ENCODE assay signal across 1 cellular context in genomic region chr1:15152318-15153183, GRCh38.
A peak's percentile ranks its signal among the peaks of the same experiment; 100 is the strongest.
TF ChIP-seq lines count a peak whose summit lies in the region.

No MANE protein-coding gene starts in this region.

TF ChIP-seq in HepG2, 621 proteins besides CTCF, POLR2A, EP300 and RAD21 (continued from another document and continues in another):
- TF ChIP-seq, protein P1, sequence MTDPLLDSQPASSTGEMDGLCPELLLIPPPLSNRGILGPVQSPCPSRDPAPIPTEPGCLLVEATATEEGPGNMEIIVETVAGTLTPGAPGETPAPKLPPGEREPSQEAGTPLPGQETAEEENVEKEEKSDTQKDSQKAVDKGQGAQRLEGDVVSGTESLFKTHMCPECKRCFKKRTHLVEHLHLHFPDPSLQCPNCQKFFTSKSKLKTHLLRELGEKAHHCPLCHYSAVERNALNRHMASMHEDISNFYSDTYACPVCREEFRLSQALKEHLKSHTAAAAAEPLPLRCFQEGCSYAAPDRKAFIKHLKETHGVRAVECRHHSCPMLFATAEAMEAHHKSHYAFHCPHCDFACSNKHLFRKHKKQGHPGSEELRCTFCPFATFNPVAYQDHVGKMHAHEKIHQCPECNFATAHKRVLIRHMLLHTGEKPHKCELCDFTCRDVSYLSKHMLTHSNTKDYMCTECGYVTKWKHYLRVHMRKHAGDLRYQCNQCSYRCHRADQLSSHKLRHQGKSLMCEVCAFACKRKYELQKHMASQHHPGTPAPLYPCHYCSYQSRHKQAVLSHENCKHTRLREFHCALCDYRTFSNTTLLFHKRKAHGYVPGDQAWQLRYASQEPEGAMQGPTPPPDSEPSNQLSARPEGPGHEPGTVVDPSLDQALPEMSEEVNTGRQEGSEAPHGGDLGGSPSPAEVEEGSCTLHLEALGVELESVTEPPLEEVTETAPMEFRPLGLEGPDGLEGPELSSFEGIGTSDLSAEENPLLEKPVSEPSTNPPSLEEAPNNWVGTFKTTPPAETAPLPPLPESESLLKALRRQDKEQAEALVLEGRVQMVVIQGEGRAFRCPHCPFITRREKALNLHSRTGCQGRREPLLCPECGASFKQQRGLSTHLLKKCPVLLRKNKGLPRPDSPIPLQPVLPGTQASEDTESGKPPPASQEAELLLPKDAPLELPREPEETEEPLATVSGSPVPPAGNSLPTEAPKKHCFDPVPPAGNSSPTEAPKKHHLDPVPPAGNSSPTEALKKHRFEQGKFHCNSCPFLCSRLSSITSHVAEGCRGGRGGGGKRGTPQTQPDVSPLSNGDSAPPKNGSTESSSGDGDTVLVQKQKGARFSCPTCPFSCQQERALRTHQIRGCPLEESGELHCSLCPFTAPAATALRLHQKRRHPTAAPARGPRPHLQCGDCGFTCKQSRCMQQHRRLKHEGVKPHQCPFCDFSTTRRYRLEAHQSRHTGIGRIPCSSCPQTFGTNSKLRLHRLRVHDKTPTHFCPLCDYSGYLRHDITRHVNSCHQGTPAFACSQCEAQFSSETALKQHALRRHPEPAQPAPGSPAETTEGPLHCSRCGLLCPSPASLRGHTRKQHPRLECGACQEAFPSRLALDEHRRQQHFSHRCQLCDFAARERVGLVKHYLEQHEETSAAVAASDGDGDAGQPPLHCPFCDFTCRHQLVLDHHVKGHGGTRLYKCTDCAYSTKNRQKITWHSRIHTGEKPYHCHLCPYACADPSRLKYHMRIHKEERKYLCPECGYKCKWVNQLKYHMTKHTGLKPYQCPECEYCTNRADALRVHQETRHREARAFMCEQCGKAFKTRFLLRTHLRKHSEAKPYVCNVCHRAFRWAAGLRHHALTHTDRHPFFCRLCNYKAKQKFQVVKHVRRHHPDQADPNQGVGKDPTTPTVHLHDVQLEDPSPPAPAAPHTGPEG (CRISPR knock-in tag; IDR thresholded peaks at IDR 0.05), result no peak
- TF ChIP-seq GTF2F1 (IDR thresholded peaks at IDR 0.05; ENCODE audit: low read length), result no peak
- TF ChIP-seq JUNB (CRISPR knock-in tag; IDR thresholded peaks at IDR 0.05; ENCODE audit: borderline replicate concordance), result no peak
- no peak for TF ChIP-seq ZNF644 (CRISPR knock-in tag; IDR thresholded peaks at IDR 0.05; ENCODE audit: low read depth)
- peak; percentile 64 for TF ChIP-seq ELF3 (CRISPR knock-in tag; IDR thresholded peaks at IDR 0.05)
- TF ChIP-seq ZFP36L1 (CRISPR knock-in tag; IDR thresholded peaks at IDR 0.05), result no peak
- TF ChIP-seq SALL1 (CRISPR knock-in tag; IDR thresholded peaks at IDR 0.05), result peak; percentile 60
- peak; percentile 52; the same call in 1 of the 2 replicates for TF ChIP-seq MNT (IDR thresholded peaks at IDR 0.05)
- peak; percentile 35; the same call in 1 of the 2 replicates for TF ChIP-seq NR2C2 (CRISPR knock-in tag; IDR thresholded peaks at IDR 0.05; ENCODE audit: borderline replicate concordance)
- 0 out of 2 replicates have a peak, but pooled peaks have one; percentile 41 for TF ChIP-seq ZNF777 (CRISPR knock-in tag; IDR thresholded peaks at IDR 0.05)
- TF ChIP-seq ZNF703 (CRISPR knock-in tag; IDR thresholded peaks at IDR 0.05; ENCODE audit: borderline replicate concordance), result peak; percentile 68; the same call in 1 of the 2 replicates
- TF ChIP-seq, protein P2, sequence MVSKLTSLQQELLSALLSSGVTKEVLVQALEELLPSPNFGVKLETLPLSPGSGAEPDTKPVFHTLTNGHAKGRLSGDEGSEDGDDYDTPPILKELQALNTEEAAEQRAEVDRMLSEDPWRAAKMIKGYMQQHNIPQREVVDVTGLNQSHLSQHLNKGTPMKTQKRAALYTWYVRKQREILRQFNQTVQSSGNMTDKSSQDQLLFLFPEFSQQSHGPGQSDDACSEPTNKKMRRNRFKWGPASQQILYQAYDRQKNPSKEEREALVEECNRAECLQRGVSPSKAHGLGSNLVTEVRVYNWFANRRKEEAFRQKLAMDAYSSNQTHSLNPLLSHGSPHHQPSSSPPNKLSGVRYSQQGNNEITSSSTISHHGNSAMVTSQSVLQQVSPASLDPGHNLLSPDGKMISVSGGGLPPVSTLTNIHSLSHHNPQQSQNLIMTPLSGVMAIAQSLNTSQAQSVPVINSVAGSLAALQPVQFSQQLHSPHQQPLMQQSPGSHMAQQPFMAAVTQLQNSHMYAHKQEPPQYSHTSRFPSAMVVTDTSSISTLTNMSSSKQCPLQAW (CRISPR knock-in tag; IDR thresholded peaks at IDR 0.05), result peak; percentile 40
- TF ChIP-seq THRA (CRISPR knock-in tag; IDR thresholded peaks at IDR 0.05; ENCODE audit: borderline replicate concordance), result 0 out of 2 replicates have a peak, but pooled peaks have one; percentile 54
- TF ChIP-seq MYPOP (CRISPR knock-in tag; IDR thresholded peaks at IDR 0.05), result peak; percentile 38; the same call in 1 of the 2 replicates
- peak; percentile 94 for TF ChIP-seq RXRA (CRISPR knock-in tag; IDR thresholded peaks at IDR 0.05)
- peak; percentile 54 for TF ChIP-seq PHF8 (CRISPR knock-in tag; IDR thresholded peaks at IDR 0.05)
- TF ChIP-seq POLR2AphosphoS5 (IDR thresholded peaks at IDR 0.05; ENCODE audit: low read depth, low read length), result peak; percentile 35
- peak; percentile 33 for TF ChIP-seq XRCC5 (optimal IDR thresholded peaks at IDR 0.05; ENCODE audit: low read length)
- TF ChIP-seq, protein P3, sequence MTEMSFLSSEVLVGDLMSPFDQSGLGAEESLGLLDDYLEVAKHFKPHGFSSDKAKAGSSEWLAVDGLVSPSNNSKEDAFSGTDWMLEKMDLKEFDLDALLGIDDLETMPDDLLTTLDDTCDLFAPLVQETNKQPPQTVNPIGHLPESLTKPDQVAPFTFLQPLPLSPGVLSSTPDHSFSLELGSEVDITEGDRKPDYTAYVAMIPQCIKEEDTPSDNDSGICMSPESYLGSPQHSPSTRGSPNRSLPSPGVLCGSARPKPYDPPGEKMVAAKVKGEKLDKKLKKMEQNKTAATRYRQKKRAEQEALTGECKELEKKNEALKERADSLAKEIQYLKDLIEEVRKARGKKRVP (CRISPR knock-in tag; IDR thresholded peaks at IDR 0.05), result peak in 1 of 2 experiments; percentile 24; a peak in 1 of 4 replicates
- TF ChIP-seq ARNT2 (CRISPR knock-in tag; IDR thresholded peaks at IDR 0.05; ENCODE audit: low read depth), result peak; percentile 40
- peak; percentile 57 for TF ChIP-seq AHDC1 (CRISPR knock-in tag; IDR thresholded peaks at IDR 0.05; ENCODE audit: borderline replicate concordance)
- TF ChIP-seq FOXA1 (IDR thresholded peaks at IDR 0.05), result no peak
- TF ChIP-seq FOXA1 (CRISPR knock-in tag; IDR thresholded peaks at IDR 0.05), result peak; percentile 67; the same call in 1 of the 2 replicates
- TF ChIP-seq TCF7 (IDR thresholded peaks at IDR 0.05; ENCODE audit: low read depth), result peak; percentile 93
- TF ChIP-seq RBM39 (IDR thresholded peaks at IDR 0.05; ENCODE audit: low read depth, low read length, poor library complexity, severe bottlenecking), result peak; percentile 12
- TF ChIP-seq AGO2 (optimal IDR thresholded peaks at IDR 0.05; ENCODE audit: low read depth, low read length), result peak; percentile 68
- peak; percentile 15; the same call in 1 of the 2 replicates for TF ChIP-seq ZNF605 (CRISPR knock-in tag; IDR thresholded peaks at IDR 0.05)
- TF ChIP-seq ZFY (CRISPR knock-in tag; IDR thresholded peaks at IDR 0.05), result peak; percentile 17; the same call in 1 of the 2 replicates
- TF ChIP-seq FOXK2 (IDR thresholded peaks at IDR 0.05), result 0 out of 2 replicates have a peak, but pooled peaks have one; percentile 28
- TF ChIP-seq TCF7L2 (IDR thresholded peaks at IDR 0.05; ENCODE audit: low read depth, low read length), result peak; percentile 39; the same call in 1 of the 2 replicates
- no peak for TF ChIP-seq TFDP2 (CRISPR knock-in tag; IDR thresholded peaks at IDR 0.05)
- TF ChIP-seq ZNF460 (CRISPR knock-in tag; IDR thresholded peaks at IDR 0.05; ENCODE audit: borderline replicate concordance), result no peak
- TF ChIP-seq PAX8 (CRISPR knock-in tag; IDR thresholded peaks at IDR 0.05; ENCODE audit: borderline replicate concordance), result no peak
- TF ChIP-seq ZNF20 (CRISPR knock-in tag; IDR thresholded peaks at IDR 0.05), result no peak
- TF ChIP-seq MXD4 (CRISPR knock-in tag; IDR thresholded peaks at IDR 0.05), result peak; percentile 48; the same call in 1 of the 2 replicates
- TF ChIP-seq, protein P4, sequence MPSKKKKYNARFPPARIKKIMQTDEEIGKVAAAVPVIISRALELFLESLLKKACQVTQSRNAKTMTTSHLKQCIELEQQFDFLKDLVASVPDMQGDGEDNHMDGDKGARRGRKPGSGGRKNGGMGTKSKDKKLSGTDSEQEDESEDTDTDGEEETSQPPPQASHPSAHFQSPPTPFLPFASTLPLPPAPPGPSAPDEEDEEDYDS (CRISPR knock-in tag; IDR thresholded peaks at IDR 0.05), result 0 out of 2 replicates have a peak, but pooled peaks have one; percentile 14
- TF ChIP-seq HOXD1 (CRISPR knock-in tag; IDR thresholded peaks at IDR 0.05), result no peak
- TF ChIP-seq, protein P5, sequence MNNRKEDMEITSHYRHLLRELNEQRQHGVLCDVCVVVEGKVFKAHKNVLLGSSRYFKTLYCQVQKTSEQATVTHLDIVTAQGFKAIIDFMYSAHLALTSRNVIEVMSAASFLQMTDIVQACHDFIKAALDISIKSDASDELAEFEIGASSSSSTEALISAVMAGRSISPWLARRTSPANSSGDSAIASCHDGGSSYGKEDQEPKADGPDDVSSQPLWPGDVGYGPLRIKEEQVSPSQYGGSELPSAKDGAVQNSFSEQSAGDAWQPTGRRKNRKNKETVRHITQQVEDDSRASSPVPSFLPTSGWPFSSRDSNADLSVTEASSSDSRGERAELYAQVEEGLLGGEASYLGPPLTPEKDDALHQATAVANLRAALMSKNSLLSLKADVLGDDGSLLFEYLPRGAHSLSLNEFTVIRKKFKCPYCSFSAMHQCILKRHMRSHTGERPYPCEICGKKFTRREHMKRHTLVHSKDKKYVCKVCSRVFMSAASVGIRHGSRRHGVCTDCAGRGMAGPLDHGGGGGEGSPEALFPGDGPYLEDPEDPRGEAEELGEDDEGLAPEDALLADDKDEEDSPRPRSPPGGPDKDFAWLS (CRISPR knock-in tag; IDR thresholded peaks at IDR 0.05; ENCODE audit: borderline replicate concordance), result no peak
